Comparison of ENCODE assay signal across 27 cellular contexts in the genomic region with DNA sequence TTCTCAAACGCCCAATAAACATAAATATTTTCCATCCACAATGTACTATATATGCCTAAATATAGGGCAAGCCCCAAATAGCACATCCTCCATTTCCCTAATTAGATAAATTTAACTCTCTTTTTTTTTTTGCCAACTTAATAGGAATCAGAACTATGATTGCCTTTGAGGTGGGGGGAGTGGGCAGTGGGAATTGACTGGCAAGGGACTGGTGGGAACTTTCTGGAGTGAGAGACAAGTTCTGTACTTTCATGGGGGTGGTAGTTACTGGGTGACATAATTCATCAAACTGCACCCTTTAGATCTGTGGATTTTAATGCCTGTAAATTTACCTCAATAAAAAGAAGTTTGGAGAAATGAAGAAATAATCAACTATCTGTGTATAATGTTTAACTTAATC.
"Had no signal": no experiment of that assay in that cellular context is flagged by ENCODE, and none has a peak within 500 bp of the region (broad histone marks: within the 10 kb centered on the region; RNA-seq: fewer than 3 reads in every experiment).

No MANE protein-coding gene starts in this region.

- H3K9me3 Mint-ChIP-seq: effector memory CD8-positive, alpha-beta T cell had no signal

- ATAC-seq: activated CD4-positive, alpha-beta T cell treated with anti-CD3 and anti-CD28 coated beads for 36 hours; activated CD8-positive, alpha-beta memory T cell treated with anti-CD3 and anti-CD28 coated beads, Interleukin-2, amount 10 ng/mL, durations not matched to agents 7 days and 5 days; activated CD8-positive, alpha-beta T cell treated with anti-CD3 and anti-CD28 coated beads, Interleukin-2, amount 10 ng/mL, durations not matched to agents 7 days and 5 days; effector memory CD8-positive, alpha-beta T cell; foreskin keratinocyte; gastrocnemius medialis had no signal

- H3K4me1 ChIP-seq: foreskin keratinocyte had no signal

- H3K36me3 Mint-ChIP-seq: activated CD4-positive, alpha-beta memory T cell treated with anti-CD3 and anti-CD28 coated beads for 36 hours; activated CD8-positive, alpha-beta memory T cell treated with anti-CD3 and anti-CD28 coated beads, Interleukin-2, amount 10 ng/mL, durations not matched to agents 7 days and 5 days; activated naive CD4-positive, alpha-beta T cell treated with anti-CD3 and anti-CD28 coated beads, Interleukin-2, amount 50 U/mL, for 24 hours; activated naive CD8-positive, alpha-beta T cell treated with anti-CD3 and anti-CD28 coated beads, Interleukin-2, amount 10 ng/mL, durations not matched to agents 7 days and 5 days had no signal

- H3K9me3 ChIP-seq: gastrocnemius medialis had no signal

- H3K27me3 ChIP-seq: esophagus muscularis mucosa, gastrocnemius medialis had no signal

- H3K27ac ChIP-seq: brain microvascular endothelial cell, esophagus muscularis mucosa, foreskin keratinocyte, gastrocnemius medialis had no signal

- H3K4me3 Mint-ChIP-seq: activated CD4-positive, alpha-beta memory T cell treated with anti-CD3 and anti-CD28 coated beads for 36 hours; activated CD4-positive, alpha-beta T cell treated with anti-CD3 and anti-CD28 coated beads for 36 hours; activated CD4-positive, alpha-beta T cell treated with anti-CD3 and anti-CD28 coated beads, Interleukin-2, amount 10 ng/mL, durations not matched to agents 24 days and 14 days; activated CD8-positive, alpha-beta memory T cell treated with anti-CD3 and anti-CD28 coated beads, Interleukin-2, amount 10 ng/mL, durations not matched to agents 7 days and 5 days; activated CD8-positive, alpha-beta T cell treated with anti-CD3 and anti-CD28 coated beads, Interleukin-2, amount 10 ng/mL, durations not matched to agents 7 days and 5 days; activated naive CD4-positive, alpha-beta T cell treated with anti-CD3 and anti-CD28 coated beads for 36 hours; activated naive CD4-positive, alpha-beta T cell treated with anti-CD3 and anti-CD28 coated beads, Interleukin-2, amount 50 U/mL, for 24 hours; activated naive CD8-positive, alpha-beta T cell treated with anti-CD3 and anti-CD28 coated beads, Interleukin-2, amount 10 ng/mL, durations not matched to agents 7 days and 5 days; activated T-helper 1 cell treated with anti-CD3 and anti-CD28 coated beads, Interleukin-12 subunit alpha, Interleukin-12 subunit beta, Interleukin-2, Interleukin-4 antibody, amounts not matched to agents 30 ng/mL and 10 ng/mL and 1 ng/mL, durations not matched to agents 14 hours and 24 hours and 36 hours; effector memory CD8-positive, alpha-beta T cell had no signal

- H3K4me3 ChIP-seq: esophagus muscularis mucosa, gastrocnemius medialis had no signal

- DNase-seq: activated CD4-positive, alpha-beta memory T cell treated with anti-CD3 and anti-CD28 coated beads for 36 hours; activated CD4-positive, alpha-beta T cell treated with anti-CD3 and anti-CD28 coated beads for 36 hours; activated CD4-positive, alpha-beta T cell treated with anti-CD3 and anti-CD28 coated beads, Interleukin-2, amount 10 ng/mL, durations not matched to agents 24 days and 14 days; activated CD4-positive, CD25-positive, alpha-beta regulatory T cell; activated CD4-positive, CD25-positive, alpha-beta regulatory T cell treated with anti-CD3 and anti-CD28 coated beads, Interleukin-2, amount 50 U/mL, for 72 hours; activated CD8-positive, alpha-beta memory T cell treated with anti-CD3 and anti-CD28 coated beads, Interleukin-2, amount 10 ng/mL, durations not matched to agents 7 days and 5 days; activated CD8-positive, alpha-beta memory T cell treated with anti-CD3 and anti-CD28 coated beads, Interleukin-2, amount 50 U/mL, for 4 hours; activated CD8-positive, alpha-beta T cell treated with anti-CD3 and anti-CD28 coated beads, Interleukin-2, amount 10 ng/mL, durations not matched to agents 7 days and 5 days; activated effector memory CD4-positive, alpha-beta T cell treated with anti-CD3 and anti-CD28 coated beads, Interleukin-2, amount 50 U/mL, for 16 hours; activated naive CD4-positive, alpha-beta T cell treated with anti-CD3 and anti-CD28 coated beads for 36 hours; activated naive CD8-positive, alpha-beta T cell treated with anti-CD3 and anti-CD28 coated beads, Interleukin-2, amount 10 ng/mL, durations not matched to agents 7 days and 5 days; activated T-cell treated with anti-CD3 and anti-CD28 coated beads, Interleukin-2, amount 50 U/mL, for 1 hour; activated T-cell treated with anti-CD3 and anti-CD28 coated beads, Interleukin-2, amount 50 U/mL, for 48 hours; brain microvascular endothelial cell; cortex of kidney; dermis blood vessel endothelial cell; effector CD4-positive, alpha-beta T cell; effector memory CD8-positive, alpha-beta T cell; erythroblast; foreskin keratinocyte; gastrocnemius medialis; glutamatergic neuron; T-helper 2 cell had no signal

- H3K4me1 Mint-ChIP-seq: activated CD4-positive, alpha-beta T cell treated with anti-CD3 and anti-CD28 coated beads for 36 hours; activated naive CD4-positive, alpha-beta T cell treated with anti-CD3 and anti-CD28 coated beads, Interleukin-2, amount 50 U/mL, for 24 hours had no signal

- H3K36me3 ChIP-seq: brain microvascular endothelial cell, gastrocnemius medialis had no signal

- H3K27ac Mint-ChIP-seq: activated CD4-positive, alpha-beta memory T cell treated with anti-CD3 and anti-CD28 coated beads for 36 hours; activated CD4-positive, alpha-beta T cell treated with anti-CD3 and anti-CD28 coated beads for 36 hours; activated CD4-positive, alpha-beta T cell treated with anti-CD3 and anti-CD28 coated beads, Interleukin-2, amount 10 ng/mL, durations not matched to agents 24 days and 14 days; activated CD8-positive, alpha-beta memory T cell treated with anti-CD3 and anti-CD28 coated beads, Interleukin-2, amount 10 ng/mL, durations not matched to agents 7 days and 5 days; activated CD8-positive, alpha-beta T cell treated with anti-CD3 and anti-CD28 coated beads, Interleukin-2, amount 10 ng/mL, durations not matched to agents 7 days and 5 days; activated naive CD4-positive, alpha-beta T cell treated with anti-CD3 and anti-CD28 coated beads for 36 hours; activated naive CD4-positive, alpha-beta T cell treated with anti-CD3 and anti-CD28 coated beads, Interleukin-2, amount 50 U/mL, for 24 hours; activated naive CD8-positive, alpha-beta T cell treated with anti-CD3 and anti-CD28 coated beads, Interleukin-2, amount 10 ng/mL, durations not matched to agents 7 days and 5 days; activated T-helper 1 cell treated with anti-CD3 and anti-CD28 coated beads, Interleukin-12 subunit alpha, Interleukin-12 subunit beta, Interleukin-2, Interleukin-4 antibody, amounts not matched to agents 30 ng/mL and 10 ng/mL and 1 ng/mL, durations not matched to agents 14 hours and 24 hours and 36 hours; activated T-helper 2 cell treated with anti-CD3 and anti-CD28 coated beads, Interferon-gamma antibody, Interleukin-2, Interleukin-4, amounts not matched to agents 10 μg/mL and 5 μg/mL and 100 μg/mL, durations not matched to agents 14 hours and 24 hours and 36 hours; effector memory CD8-positive, alpha-beta T cell had no signal
